Comparison of ENCODE assay signal across 8 cellular contexts in the genomic region with DNA sequence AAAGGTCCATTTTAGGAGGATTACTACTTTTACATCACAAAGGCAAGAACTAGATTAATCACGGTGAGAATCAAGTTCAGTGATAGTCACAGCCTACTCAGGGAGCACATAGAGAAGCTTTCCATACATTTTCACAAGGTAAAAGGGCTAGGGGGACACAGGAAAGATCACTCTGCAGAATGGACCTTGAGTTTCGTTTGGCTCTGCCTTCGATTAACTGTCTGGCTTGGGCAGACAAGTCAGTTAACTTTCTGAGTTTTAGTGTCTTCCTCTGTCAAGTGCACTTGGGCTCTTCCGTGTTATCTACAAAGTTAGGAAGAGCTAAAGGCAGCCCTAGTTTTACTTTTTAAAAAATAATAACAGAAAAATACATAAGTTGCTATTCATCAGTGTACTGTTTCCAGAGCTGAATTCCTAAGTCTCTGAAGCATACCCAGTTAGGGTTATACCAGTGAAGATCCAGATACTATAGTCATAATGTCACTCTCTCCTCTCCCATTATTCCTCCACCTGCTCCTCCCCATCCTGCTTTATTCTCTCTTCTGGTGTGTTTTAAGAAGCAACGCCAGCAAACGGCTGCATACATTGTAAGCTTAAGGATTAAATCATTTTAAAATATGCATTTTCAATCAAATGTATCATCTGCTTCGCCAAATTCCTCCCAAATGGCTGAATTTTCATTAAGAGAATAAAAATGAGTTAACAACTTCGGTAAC. TPM values are rescaled to one million over a fixed set of nuclear protein-coding genes. Genes with fewer than 3 reads are reported as not detected.
DNase-seq lines count a peak whose midpoint lies in the region; ATAC-seq and TF ChIP-seq lines count a peak whose summit lies in the region.

No MANE protein-coding gene starts in this region.

- H3K27ac Mint-ChIP-seq in activated naive CD4-positive, alpha-beta T cell treated with anti-CD3 and anti-CD28 coated beads for 36 hours, result peak overlapping the region; percentile 79
- peak overlapping the region; percentile 99 for H3K27ac Mint-ChIP-seq in T-helper 17 cell

- H3K9me3 ChIP-seq in T-helper 17 cell (ENCODE audit: control insufficient read depth, low read length, poor library complexity, severe bottlenecking), result no peaks in the 10 kb centered on the region

- ATAC-seq in T-helper 17 cell (no peak), GM18867 (IDR thresholded peaks at IDR 0.05; ENCODE audit: unreplicated experiment) (no peak)

- no peak for TF ChIP-seq CTCF in fibroblast of villous mesenchyme (IDR thresholded peaks at IDR 0.05; ENCODE audit: insufficient read depth, low read depth, low read length)
- TF ChIP-seq CTCF in retinal pigment epithelial cell (conservative IDR thresholded peaks at IDR 0.05; ENCODE audit: low read depth, low read length), result no peak

- H3K36me3 Mint-ChIP-seq in activated naive CD4-positive, alpha-beta T cell treated with anti-CD3 and anti-CD28 coated beads for 36 hours (ENCODE audit: low read depth), result peaks cover 2% of the 10 kb centered on the region
- no peaks in the 10 kb centered on the region for H3K36me3 Mint-ChIP-seq in T-helper 17 cell (ENCODE audit: low read depth)

- H3K4me1 Mint-ChIP-seq in activated naive CD4-positive, alpha-beta T cell treated with anti-CD3 and anti-CD28 coated beads for 36 hours (ENCODE audit: low read depth), result peaks cover 32% of the 10 kb centered on the region
- H3K4me1 Mint-ChIP-seq in T-helper 17 cell, result peaks cover 22% of the 10 kb centered on the region

- no peak for DNase-seq in activated naive CD4-positive, alpha-beta T cell treated with anti-CD3 and anti-CD28 coated beads for 36 hours
- DNase-seq in activated naive CD4-positive, alpha-beta T cell (lab: John Stamatoyannopoulos, UW), result no peak
- DNase-seq in T-helper 17 cell (no peak), fibroblast of villous mesenchyme (ENCODE audit: low read depth) (no peak), retinal pigment epithelial cell (ENCODE audit: low read depth) (no peak), HK-2 (ENCODE audit: unreplicated experiment) (no peak), COLO668 (lab: John Stamatoyannopoulos, UW; ENCODE audit: unreplicated experiment) (no peak)

- intact Hi-C loops in activated naive CD4-positive, alpha-beta T cell treated with anti-CD3 and anti-CD28 coated beads for 36 hours (cut with micrococcal nuclease), result loop anchor here (10.0 kb wide), 2 partner anchors 1581 to 1721 kb away; a partner anchor contains a TSS

- CTCF ChIA-PET in activated naive CD4-positive, alpha-beta T cell treated with anti-CD3 and anti-CD28 coated beads for 36 hours (lab: Charles Lee), result no interaction called here

- H3K9me3 Mint-ChIP-seq in activated naive CD4-positive, alpha-beta T cell treated with anti-CD3 and anti-CD28 coated beads for 36 hours, result no peaks in the 10 kb centered on the region

- no peaks in the 10 kb centered on the region for H3K27me3 Mint-ChIP-seq in activated naive CD4-positive, alpha-beta T cell treated with anti-CD3 and anti-CD28 coated beads for 36 hours (ENCODE audit: low read depth)
- H3K27me3 Mint-ChIP-seq in T-helper 17 cell, result no peaks in the 10 kb centered on the region

- H3K4me3 Mint-ChIP-seq in activated naive CD4-positive, alpha-beta T cell treated with anti-CD3 and anti-CD28 coated beads for 36 hours, result peak overlapping the region; percentile 99
- peak overlapping the region; percentile 99 for H3K4me3 Mint-ChIP-seq in T-helper 17 cell

- H3K4me3 ChIP-seq in fibroblast of villous mesenchyme (ENCODE audit: low read depth, low read length) (peak overlapping the region; percentile 85), retinal pigment epithelial cell (ENCODE audit: low read length) (peak overlapping the region; percentile 93)

RNA-seq across cellular contexts. Expression of a gene that starts 1.7 kb away (rescaled TPM):
- total RNA-seq in activated naive CD4-positive, alpha-beta T cell treated with anti-CD3 and anti-CD28 coated beads for 36 hours, result 10 to 100 TPM; 52.9 to 53.0 TPM
- total RNA-seq in T-helper 17 cell (10 to 100 TPM; 26.0 to 26.5 TPM), fibroblast of villous mesenchyme (114 and 115 TPM in 2 replicates)

RNA-seq across cellular contexts. Expression of a gene that starts 2.5 kb away (rescaled TPM):
- total RNA-seq in activated naive CD4-positive, alpha-beta T cell treated with anti-CD3 and anti-CD28 coated beads for 36 hours, result 10 to 100 TPM; 24.5 to 29.9 TPM
- total RNA-seq in T-helper 17 cell, result 10 to 100 TPM; 25.7 to 36.9 TPM
- total RNA-seq in fibroblast of villous mesenchyme, result 33.5 and 41.0 TPM in 2 replicates
